4 cellular contexts compared by ENCODE assay signal in the genomic region with DNA sequence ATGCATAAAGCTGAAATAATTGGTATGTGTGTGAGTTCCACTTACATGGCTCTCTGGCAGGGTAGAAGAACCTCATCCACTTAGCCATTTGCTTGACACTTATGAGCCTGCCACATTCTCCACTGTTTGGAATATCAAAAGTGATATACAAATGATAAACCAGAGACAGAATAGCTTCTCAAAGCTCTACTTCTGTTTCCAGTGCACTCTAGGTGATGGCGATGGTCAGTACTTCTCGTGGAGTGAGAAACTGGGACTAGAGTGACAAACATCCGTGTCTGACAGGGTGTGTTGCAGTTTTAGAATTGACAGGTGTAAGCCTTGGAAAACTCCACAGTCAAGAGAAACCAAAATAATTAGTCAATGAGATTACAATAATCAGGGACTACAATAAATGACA.
"Had no signal": no experiment of that assay in that cellular context is flagged by ENCODE, and none has a peak within 500 bp of the region (broad histone marks: within the 10 kb centered on the region; RNA-seq: fewer than 3 reads in every experiment).

No MANE protein-coding gene starts in this region.

- H3K4me3 ChIP-seq: K562 had no signal

- ATAC-seq: HepG2, K562 had no signal

- DNase-seq: IMR-90 had no signal

- H3K27ac ChIP-seq: HL-60 had no signal
